29 cellular contexts compared by ENCODE assay signal in the genomic region with DNA sequence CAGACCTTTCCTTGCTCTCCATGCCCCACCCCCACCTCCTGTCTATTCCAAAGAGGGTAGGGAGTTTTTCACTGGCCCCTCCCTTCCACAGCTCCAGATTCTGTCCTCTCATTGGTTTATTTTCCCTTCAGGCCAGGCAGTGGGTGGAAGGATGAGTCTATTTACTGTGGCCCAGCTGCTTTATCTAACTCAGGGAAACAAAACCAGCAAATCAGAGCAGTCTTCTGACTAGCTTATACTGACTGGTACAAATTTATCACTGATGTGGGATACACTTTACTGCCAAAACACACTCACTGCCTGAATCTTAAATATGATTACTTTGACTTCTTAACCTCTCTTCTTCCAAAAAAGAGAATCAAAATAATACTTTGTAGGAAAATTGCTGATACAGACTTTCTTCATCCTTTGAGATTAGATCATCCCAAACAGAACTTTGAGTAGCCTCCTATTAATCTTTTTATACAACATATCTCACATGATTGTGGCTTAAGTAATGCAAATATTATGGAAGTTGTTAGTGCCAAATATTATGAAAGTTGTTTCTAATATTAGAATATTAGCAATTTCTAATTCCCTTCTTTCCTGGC.
"Had no signal": no experiment of that assay in that cellular context is flagged by ENCODE, and none has a peak within 500 bp of the region (broad histone marks: within the 10 kb centered on the region; RNA-seq: fewer than 3 reads in every experiment).

No MANE protein-coding gene starts in this region.

- H3K9me3 Mint-ChIP-seq: dendritic cell treated with granulocyte-macrophage colony-stimulating factor and Interleukin-4, amounts not matched to agents 40 ng/mL and 50 ng/mL, for 4 days; stimulated activated effector memory CD8-positive, alpha-beta T cell treated with anti-CD3 and anti-CD28 coated beads, Interleukin-12 subunit alpha, Interleukin-12 subunit beta, amount 100 ng/mL, for 72 hours; stimulated activated naive CD8-positive, alpha-beta T cell treated with anti-CD3 and anti-CD28 coated beads, Interleukin-15, Interleukin-2, amounts not matched to agents 100 ng/mL and 50 ng/mL, for 24 hours had no signal

- FAIRE-seq: frontal cortex, small intestine, urothelium cell line had no signal

- H3K27me3 ChIP-seq: ascending aorta, hepatocyte, neutrophil, ovary had no signal

- ATAC-seq: activated CD4-positive, alpha-beta T cell treated with anti-CD3 and anti-CD28 coated beads for 36 hours; esophagus mucosa; mucosa of descending colon; sciatic nerve; stimulated activated effector memory CD8-positive, alpha-beta T cell treated with anti-CD3 and anti-CD28 coated beads, Interleukin-12 subunit alpha, Interleukin-12 subunit beta, amount 100 ng/mL, for 72 hours had no signal

- H3K27me3 Mint-ChIP-seq: activated CD4-positive, alpha-beta T cell treated with anti-CD3 and anti-CD28 coated beads for 36 hours; activated naive CD8-positive, alpha-beta T cell; dendritic cell treated with granulocyte-macrophage colony-stimulating factor and Interleukin-4, amounts not matched to agents 40 ng/mL and 50 ng/mL, for 4 days; progenitor cell of endocrine pancreas; stimulated activated naive CD8-positive, alpha-beta T cell treated with anti-CD3 and anti-CD28 coated beads, Interleukin-15, Interleukin-2, amounts not matched to agents 100 ng/mL and 50 ng/mL, for 24 hours had no signal

- H3K36me3 Mint-ChIP-seq: activated naive CD8-positive, alpha-beta T cell; stimulated activated effector memory CD8-positive, alpha-beta T cell treated with anti-CD3 and anti-CD28 coated beads, Interleukin-12 subunit alpha, Interleukin-12 subunit beta, amount 100 ng/mL, for 72 hours had no signal

- H3K4me1 Mint-ChIP-seq: activated CD4-positive, alpha-beta T cell treated with anti-CD3 and anti-CD28 coated beads for 36 hours; endodermal cell; stimulated activated effector memory CD8-positive, alpha-beta T cell treated with anti-CD3 and anti-CD28 coated beads, Interleukin-12 subunit alpha, Interleukin-12 subunit beta, amount 100 ng/mL, for 72 hours had no signal

- H3K4me3 Mint-ChIP-seq: activated CD4-positive, alpha-beta T cell treated with anti-CD3 and anti-CD28 coated beads for 36 hours; activated naive CD8-positive, alpha-beta T cell; dendritic cell treated with granulocyte-macrophage colony-stimulating factor and Interleukin-4, amounts not matched to agents 40 ng/mL and 50 ng/mL, for 4 days; endodermal cell; nephron progenitor cell; stimulated activated effector memory CD8-positive, alpha-beta T cell treated with anti-CD3 and anti-CD28 coated beads, Interleukin-12 subunit alpha, Interleukin-12 subunit beta, amount 100 ng/mL, for 72 hours; stimulated activated naive CD8-positive, alpha-beta T cell treated with anti-CD3 and anti-CD28 coated beads, Interleukin-15, Interleukin-2, amounts not matched to agents 100 ng/mL and 50 ng/mL, for 24 hours had no signal

- H3K79me2 ChIP-seq: hepatocyte had no signal

- H3K9me3 ChIP-seq: ascending aorta, left ventricle myocardium inferior, mucosa of descending colon, neutrophil, ovary, thoracic aorta had no signal

- H3K4me3 ChIP-seq: ascending aorta, hepatocyte, left ventricle myocardium inferior, lung, mucosa of descending colon, ovary, thoracic aorta had no signal

- H3K27ac ChIP-seq: ascending aorta, hepatocyte, left ventricle myocardium inferior, neutrophil, ovary, thoracic aorta had no signal

- DNase-seq: activated CD4-positive, alpha-beta T cell treated with anti-CD3 and anti-CD28 coated beads for 36 hours; activated effector memory CD4-positive, alpha-beta T cell treated with Interleukin-2 at 50 U/mL for 16 hours; activated naive CD4-positive, alpha-beta T cell treated with Interleukin-2 at 50 U/mL for 16 hours; activated T-cell treated with anti-CD3 and anti-CD28 coated beads for 4 hours; caudate nucleus; endodermal cell; kidney glomerular epithelial cell; left ventricle myocardium inferior; mucosa of descending colon; nephron progenitor cell; ovary; small intestine; stimulated activated CD4-positive, alpha-beta T cell treated with anti-CD3 and anti-CD28 coated beads, Interleukin-4, amount 100 ng/mL, for 24 hours; T-helper 2 cell; trophoblast cell had no signal

- H3K36me3 ChIP-seq: ascending aorta, left ventricle myocardium inferior, neutrophil, ovary, thoracic aorta had no signal

- H3K27ac Mint-ChIP-seq: activated CD4-positive, alpha-beta T cell treated with anti-CD3 and anti-CD28 coated beads for 36 hours; activated naive CD8-positive, alpha-beta T cell; dendritic cell treated with granulocyte-macrophage colony-stimulating factor and Interleukin-4, amounts not matched to agents 40 ng/mL and 50 ng/mL, for 4 days; endodermal cell; nephron progenitor cell; progenitor cell of endocrine pancreas; stimulated activated effector memory CD8-positive, alpha-beta T cell treated with anti-CD3 and anti-CD28 coated beads, Interleukin-12 subunit alpha, Interleukin-12 subunit beta, amount 100 ng/mL, for 72 hours; stimulated activated naive CD8-positive, alpha-beta T cell treated with anti-CD3 and anti-CD28 coated beads, Interleukin-15, Interleukin-2, amounts not matched to agents 100 ng/mL and 50 ng/mL, for 24 hours had no signal

- H3K4me1 ChIP-seq: ascending aorta, left ventricle myocardium inferior had no signal

- H3K4me2 ChIP-seq: hepatocyte had no signal

- H2AFZ ChIP-seq: hepatocyte had no signal
